ENCODE assay signal across 9 cellular contexts in genomic region chr6:18389479-18389878, GRCh38. TPM values are rescaled to one million over a fixed set of nuclear protein-coding genes. Genes with fewer than 3 reads are reported as not detected.
DNase-seq lines count a peak whose midpoint lies in the region; ATAC-seq and TF ChIP-seq lines count a peak whose summit lies in the region.
"Had no signal": no experiment of that assay in that cellular context is flagged by ENCODE, and none has a peak within 500 bp of the region (broad histone marks: within the 10 kb centered on the region; RNA-seq: fewer than 3 reads in every experiment).

No MANE protein-coding gene starts in this region.

- POLR2A ChIA-PET in naive thymus-derived CD4-positive, alpha-beta T cell (lab: Charles Lee): no interaction called here

- DNase-seq in AG09309 (ENCODE audit: low read depth) (peak; percentile 28), LHCN-M2 (ENCODE audit: low read depth) (peak; percentile 19), epithelial cell of esophagus (ENCODE audit: low read depth) (no peak), NCI-H187 (lab: John Stamatoyannopoulos, UW) (no peak), cerebellar cortex (ENCODE audit: low spot score) (no peak), NCI-H1048 (lab: John Stamatoyannopoulos, UW) (no peak)
- no peak for DNase-seq in naive thymus-derived CD4-positive, alpha-beta T cell
- no peak for DNase-seq in activated CD4-positive, CD25-positive, alpha-beta regulatory T cell treated with anti-CD3 and anti-CD28 coated beads, Interleukin-2, amount 50 U/mL, for 72 hours
- DNase-seq: effector memory CD4-positive, alpha-beta T cell had no signal

- H3K36me3 Mint-ChIP-seq in naive thymus-derived CD4-positive, alpha-beta T cell: peaks cover 0 to 8% (median under 1%) of the 10 kb centered on the region in 5 donors

- peak overlapping the region in 2 of 9 donors; percentile 21 to 30 for H3K27ac Mint-ChIP-seq in naive thymus-derived CD4-positive, alpha-beta T cell

- no peaks in the 10 kb centered on the region for H3K27me3 ChIP-seq in naive thymus-derived CD4-positive, alpha-beta T cell (ENCODE audit: control insufficient read depth in 2 of 2, insufficient read depth in 2 of 2, low read length in 2 of 2)

- peaks cover 17 to 49% (median 40%) of the 10 kb centered on the region in 7 donors for H3K4me1 Mint-ChIP-seq in naive thymus-derived CD4-positive, alpha-beta T cell

- ATAC-seq in naive thymus-derived CD4-positive, alpha-beta T cell: no peak

- no peaks in the 10 kb centered on the region for H3K36me3 ChIP-seq in naive thymus-derived CD4-positive, alpha-beta T cell (ENCODE audit: control insufficient read depth in 2 of 3, insufficient read depth in 3 of 3, low read length in 3 of 3)

- peak overlapping the region in 6 of 10 donors; percentile 14 to 100 (median 99) for H3K4me3 Mint-ChIP-seq in naive thymus-derived CD4-positive, alpha-beta T cell

- no peaks in the 10 kb centered on the region for H3K9me3 ChIP-seq in naive thymus-derived CD4-positive, alpha-beta T cell (ENCODE audit: control insufficient read depth in 2 of 3, low read length in 3 of 3)

- CTCF ChIA-PET in naive thymus-derived CD4-positive, alpha-beta T cell (lab: Charles Lee): no interaction called here

- intact Hi-C loops in naive thymus-derived CD4-positive, alpha-beta T cell (cut with micrococcal nuclease): loop anchor here (5.0 to 10.0 kb wide), 4 partner anchors 232 to 1627 kb away; partner anchors contain the start of genes ATXN1 (in 1 of the 2), KDM1B (in 1 of the 2), NUP153 (in 1 of the 2) and TPMT (in 1 of the 2)

- peaks cover 0 to 24% (median 0%) of the 10 kb centered on the region in 5 donors for H3K27me3 Mint-ChIP-seq in naive thymus-derived CD4-positive, alpha-beta T cell

- no peak overlapping the region for H3K27ac ChIP-seq in naive thymus-derived CD4-positive, alpha-beta T cell (ENCODE audit: low read depth, low read length)

- TF ChIP-seq CTCF in AG09309 (IDR thresholded peaks at IDR 0.05; ENCODE audit: control insufficient read depth, insufficient read depth, low read depth, low read length, missing control alignments): no peak
- TF ChIP-seq CTCF in epithelial cell of esophagus (IDR thresholded peaks at IDR 0.05; ENCODE audit: insufficient read depth, low read depth, low read length, missing control alignments): no peak

- H3K4me3 ChIP-seq in AG09309 (ENCODE audit: control insufficient read depth, low read depth, low read length): no peak overlapping the region
- peak overlapping the region; percentile 88 for H3K4me3 ChIP-seq in epithelial cell of esophagus (ENCODE audit: low read length)
- H3K4me3 ChIP-seq in naive thymus-derived CD4-positive, alpha-beta T cell (ENCODE audit: low read length): no peak overlapping the region

- H3K4me1 ChIP-seq in naive thymus-derived CD4-positive, alpha-beta T cell (ENCODE audit: control insufficient read depth in 2 of 2, insufficient read depth in 2 of 2, low read length in 2 of 2): peaks cover 4 to 18% of the 10 kb centered on the region in 2 donors

- H3K9me3 Mint-ChIP-seq in naive thymus-derived CD4-positive, alpha-beta T cell: no peaks in the 10 kb centered on the region

RNA-seq across cellular contexts. Expression of gene RNF144B, which starts 2.3 kb away (rescaled TPM):
- total RNA-seq in LHCN-M2 (2014; rRNA removed): 0.13 and 0.80 TPM in 2 replicates
- polyA plus RNA-seq in LHCN-M2 (2012): 4.4 TPM
- total RNA-seq in naive thymus-derived CD4-positive, alpha-beta T cell: 10 to 100 TPM in 1 of 5 experiments, 1 to 10 TPM in 4; 1.5 to 23.5 (median 7.9) TPM
- polyA plus RNA-seq in naive thymus-derived CD4-positive, alpha-beta T cell: 1 to 10 TPM; 1.6 to 1.8 TPM

Comparison
In these comparisons a context has a peak if more than half of its experiments do, and no peak if none do; other contexts are left out.
1. DNase-seq: peak in AG09309 (single experiment) and LHCN-M2 (single experiment); none in epithelial cell of esophagus (single experiment), naive thymus-derived CD4-positive, alpha-beta T cell (0 of 9), NCI-H187 (0 of 2), cerebellar cortex (single experiment), NCI-H1048 (single experiment) and activated CD4-positive, CD25-positive, alpha-beta regulatory T cell treated with anti-CD3 and anti-CD28 coated beads, Interleukin-2, amount 50 U/mL, for 72 hours (single experiment).